In the genomic region with DNA sequence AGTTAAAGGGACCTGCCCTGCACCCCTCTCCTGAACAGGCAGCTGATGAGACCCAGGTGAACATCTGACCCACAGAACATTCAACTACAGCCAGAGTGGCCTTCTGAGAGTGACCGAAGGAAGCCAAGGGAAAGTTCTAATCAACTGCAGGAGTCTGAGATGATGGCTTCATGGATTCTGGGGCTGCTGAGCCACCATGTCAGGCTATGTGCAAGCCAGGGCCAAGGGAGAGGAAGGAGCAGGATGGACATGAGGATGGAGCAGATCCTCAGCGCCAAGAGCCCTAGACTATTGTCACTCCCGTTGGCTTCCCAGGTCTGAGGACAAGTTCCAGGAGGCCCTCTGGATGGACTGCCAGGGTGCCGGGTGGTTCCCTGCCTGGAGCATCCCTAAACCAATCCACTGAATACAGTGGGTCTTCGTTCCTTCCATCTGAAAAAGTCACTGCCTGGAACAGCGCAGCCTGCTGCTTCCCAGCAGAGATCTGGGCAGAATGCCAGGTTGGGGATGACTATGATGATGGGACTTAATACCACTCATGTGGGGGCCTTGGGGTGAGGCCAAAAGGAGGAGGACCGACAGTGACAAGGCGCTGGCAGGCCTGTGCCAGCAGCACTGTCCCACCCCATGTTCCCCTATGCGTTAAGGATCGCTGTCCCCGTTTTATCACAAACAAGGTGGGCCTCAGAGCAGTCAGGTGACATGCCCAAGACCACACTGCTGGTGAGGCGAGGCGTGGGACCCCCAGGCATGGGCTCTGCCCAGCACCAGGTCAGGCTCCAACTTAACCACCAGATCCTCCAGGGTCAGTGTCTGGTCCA, we compare ENCODE assay signal across 9 cellular contexts. TPM values are rescaled to one million over a fixed set of nuclear protein-coding genes. Genes with fewer than 3 reads are reported as not detected.
DNase-seq lines count a peak whose midpoint lies in the region; ATAC-seq and TF ChIP-seq lines count a peak whose summit lies in the region.
"Had no signal": no experiment of that assay in that cellular context is flagged by ENCODE, and none has a peak within 500 bp of the region (broad histone marks: within the 10 kb centered on the region; RNA-seq: fewer than 3 reads in every experiment).

No MANE protein-coding gene starts in this region.

- H3K27ac ChIP-seq in AG04450 (ENCODE audit: low read depth, low read length), result peak overlapping the region; percentile 39
- H3K27ac ChIP-seq in hepatocyte, result no peak overlapping the region

- H3K9me3 ChIP-seq in AG04450 (ENCODE audit: control insufficient read depth, insufficient read depth, low read length) (no peaks in the 10 kb centered on the region; the same call in 1 of the 2 replicates), hepatocyte (ENCODE audit: low read depth) (no peaks in the 10 kb centered on the region)

- CTCF ChIA-PET in AG04450 (lab: Charles Lee), result interaction anchor here (0.8 to 1.3 kb wide), 2 partner anchors 20 to 167 kb away, joined by 3 to 4 read pairs; partner anchors contain the start of gene SPOCD1

- no peak for ATAC-seq in GM19395 (IDR thresholded peaks at IDR 0.05; ENCODE audit: unreplicated experiment)
- no peak for ATAC-seq in HG03108 (IDR thresholded peaks at IDR 0.05; ENCODE audit: unreplicated experiment)
- ATAC-seq: activated naive CD8-positive, alpha-beta T cell treated with anti-CD3 and anti-CD28 coated beads, Interleukin-2, amount 50 U/mL, for 24 hours had no signal

- H3K4me2 ChIP-seq in hepatocyte, result no peak overlapping the region

- H3K36me3 ChIP-seq in hepatocyte (replicated peaks; ENCODE audit: insufficient read depth, low read depth), result no peaks in the 10 kb centered on the region

- no peaks in the 10 kb centered on the region for H4K20me1 ChIP-seq in hepatocyte (ENCODE audit: insufficient read depth, poor library complexity, severe bottlenecking)

- WGBS in hepatocyte (ENCODE audit: low lambda C conversion rate, missing lambda C conversion rate), result 86% methylated on average over 13 of the region's 13 CpGs

- H3K4me3 ChIP-seq in AG04450 (ENCODE audit: low read depth, low read length), result peak overlapping the region; percentile 88
- no peak overlapping the region for H3K4me3 ChIP-seq in hepatocyte

- H3K27me3 ChIP-seq in AG04450 (ENCODE audit: control insufficient read depth, insufficient read depth, low read length) (no peaks in the 10 kb centered on the region), hepatocyte (no peaks in the 10 kb centered on the region)

- H3K79me2 ChIP-seq in hepatocyte, result no peaks in the 10 kb centered on the region

- no peak overlapping the region for H2AFZ ChIP-seq in hepatocyte

- DNase-seq in AG04450 (ENCODE audit: low read depth, low spot score) (peak; percentile 49), HCEC 1CT (peak; percentile 32), RPMI8226 (peak; percentile 59), hepatocyte (ENCODE audit: low spot score) (peak; percentile 54)
- DNase-seq in activated CD4-positive, alpha-beta T cell treated with anti-CD3 and anti-CD28 coated beads for 48 hours, result no peak
- no peak for DNase-seq in activated naive CD4-positive, alpha-beta T cell treated with Interleukin-2 at 50 U/mL for 16 hours
- DNase-seq: activated naive CD8-positive, alpha-beta T cell treated with anti-CD3 and anti-CD28 coated beads, Interleukin-2, amount 50 U/mL, for 24 hours had no signal

- no peaks in the 10 kb centered on the region for H3K9me2 ChIP-seq in hepatocyte (replicated peaks; ENCODE audit: insufficient read depth)

- peaks cover 7% of the 10 kb centered on the region for H3K4me1 ChIP-seq in hepatocyte (ENCODE audit: insufficient read depth)

- POLR2A ChIA-PET in AG04450 (lab: Yijun Ruan, JAX), result interaction anchor here (3.0 kb wide), 1 partner anchor 7 kb away, joined by 14 read pairs; no protein-coding TSS in a partner anchor

- TF ChIP-seq CTCF in AG04450 (IDR thresholded peaks at IDR 0.05; ENCODE audit: low read depth, low read length) (peak; percentile 22; the same call in 1 of the 2 replicates), hepatocyte (IDR thresholded peaks at IDR 0.05; ENCODE audit: poor library complexity) (no peak)

RNA-seq across cellular contexts. Expression of gene SPOCD1, which starts 19.8 kb away (rescaled TPM):
- polyA plus RNA-seq in AG04450 (2011; rRNA removed), result 78.8 and 98.5 TPM in 2 replicates
- polyA minus RNA-seq in AG04450 (2011; rRNA and poly(A)+ RNA removed), result 62.9 and 89.1 TPM in 2 replicates
- total RNA-seq in hepatocyte, result 1.4 and 2.3 TPM in 2 replicates
- polyA plus RNA-seq in hepatocyte, result 2.8 and 2.9 TPM in 2 replicates

RNA-seq across cellular contexts. Expression of gene ADGRB2, which starts 31.9 kb away (rescaled TPM):
- polyA plus RNA-seq in AG04450 (2011; rRNA removed) (5.4 and 7.2 TPM in 2 replicates), hepatocyte (7.7 and 7.8 TPM in 2 replicates)
- 6.6 and 7.8 TPM in 2 replicates for polyA minus RNA-seq in AG04450 (2011; rRNA and poly(A)+ RNA removed)
- total RNA-seq in hepatocyte, result 6.0 and 10.5 TPM in 2 replicates

Comparison
In these comparisons a context has a peak if more than half of its experiments do, and no peak if none do; other contexts are left out.
1. DNase-seq: peak in AG04450 (single experiment), HCEC 1CT (single experiment), RPMI8226 (single experiment) and hepatocyte (single experiment); none in activated CD4-positive, alpha-beta T cell treated with anti-CD3 and anti-CD28 coated beads for 48 hours (single experiment) and activated naive CD4-positive, alpha-beta T cell treated with Interleukin-2 at 50 U/mL for 16 hours (single experiment).
2. RNA of gene SPOCD1, which starts 19.8 kb away (polyA plus RNA-seq): 78.8 to 98.5 TPM in AG04450; 2.8 to 2.9 TPM in hepatocyte; every median in the first group is over 10 times any median in the second.